Comparison of ENCODE assay signal across 8 cellular contexts in genomic region chr4:55547461-55547770, GRCh38. TPM values are rescaled to one million over a fixed set of nuclear protein-coding genes. Genes with fewer than 3 reads are reported as not detected.
DNase-seq lines count a peak whose midpoint lies in the region; ATAC-seq, FAIRE-seq and TF ChIP-seq lines count a peak whose summit lies in the region.

No MANE protein-coding gene starts in this region.

- H3K4me3 ChIP-seq in DOHH2 (ENCODE audit: low read length) = peak overlapping the region; percentile 87
- H3K4me3 ChIP-seq in ectodermal cell (ENCODE audit: insufficient read depth, low read depth, low read length) = peak overlapping the region; percentile 76
- peak overlapping the region; percentile 98 for H3K4me3 ChIP-seq in mucosa of stomach (ENCODE audit: low read length)

- FAIRE-seq in H54 (lab: Jason Lieb, UNC) = no peak

- 6% methylated on average over 10 of the region's 10 CpGs for WGBS in ectodermal cell, 2 experiments

- H3K4me1 ChIP-seq in DOHH2 (ENCODE audit: control insufficient read depth, low read length) (peaks cover 16% of the 10 kb centered on the region), ectodermal cell (ENCODE audit: control insufficient read depth, insufficient read depth, low read length) (peaks cover 8% of the 10 kb centered on the region), mucosa of stomach (ENCODE audit: control insufficient read depth, insufficient read depth, low read length) (peaks cover 8% of the 10 kb centered on the region)

- H3K9me3 ChIP-seq in DOHH2 (ENCODE audit: control insufficient read depth, insufficient read depth, low read length) = peaks cover 4% of the 10 kb centered on the region; the same call in 1 of the 2 replicates
- H3K9me3 ChIP-seq in ectodermal cell (ENCODE audit: control insufficient read depth, low read length) = no peaks in the 10 kb centered on the region
- no peaks in the 10 kb centered on the region for H3K9me3 ChIP-seq in mucosa of stomach (ENCODE audit: control insufficient read depth, low read length)

- H3K27ac ChIP-seq in DOHH2 (ENCODE audit: low read depth, low read length) (no peak overlapping the region), ectodermal cell (ENCODE audit: insufficient read depth, low read depth, low read length, poor library complexity, severe bottlenecking) (peak overlapping the region; percentile 92)

- H3K27me3 ChIP-seq in DOHH2 (ENCODE audit: control insufficient read depth, low read length) (peaks cover 28% of the 10 kb centered on the region), ectodermal cell (ENCODE audit: control insufficient read depth, insufficient read depth, low read length, poor library complexity, severe bottlenecking) (no peaks in the 10 kb centered on the region), mucosa of stomach (ENCODE audit: control insufficient read depth, insufficient read depth, low read length) (no peaks in the 10 kb centered on the region)

- no peaks in the 10 kb centered on the region for H3K9me2 ChIP-seq in DOHH2 (replicated peaks; ENCODE audit: control insufficient read depth, low read length)

- H3K9ac ChIP-seq in mucosa of stomach (ENCODE audit: low read length) = peak overlapping the region; percentile 82

- peak overlapping the region; percentile 91 for H3K4me2 ChIP-seq in DOHH2 (ENCODE audit: low read length)

- no peak for ATAC-seq in HG02852 (IDR thresholded peaks at IDR 0.05; ENCODE audit: unreplicated experiment)

- peaks cover 31% of the 10 kb centered on the region for H3K79me2 ChIP-seq in DOHH2 (ENCODE audit: control insufficient read depth, low read length)

- H3F3A ChIP-seq in DOHH2 (ENCODE audit: control insufficient read depth, insufficient read depth) = peaks cover 17% of the 10 kb centered on the region

- peaks cover 11% of the 10 kb centered on the region; the same call in 1 of the 2 replicates for H4K20me1 ChIP-seq in DOHH2 (ENCODE audit: control insufficient read depth, insufficient read depth, low read depth, low read length)

- DNase-seq in NCI-H69 (lab: John Stamatoyannopoulos, UW) (peak; percentile 78), NCI-H1092 (lab: John Stamatoyannopoulos, UW) (no peak), RKO (ENCODE audit: low spot score) (no peak), H54 (ENCODE audit: insufficient read length, low spot score) (no peak)

- no peak for TF ChIP-seq POLR2A in H54 (IDR thresholded peaks at IDR 0.05; ENCODE audit: low read depth, low read length)

- TF ChIP-seq CTCF in DOHH2 (IDR thresholded peaks at IDR 0.05; ENCODE audit: low read depth, low read length, poor library complexity, severe bottlenecking) = no peak

- H3K36me3 ChIP-seq in DOHH2 (ENCODE audit: control insufficient read depth, low read length) = no peaks in the 10 kb centered on the region
- H3K36me3 ChIP-seq in ectodermal cell (ENCODE audit: control insufficient read depth, insufficient read depth, low read length) = no peaks in the 10 kb centered on the region
- H3K36me3 ChIP-seq in mucosa of stomach (ENCODE audit: control insufficient read depth, insufficient read depth, low read length) = no peaks in the 10 kb centered on the region

RNA-seq across cellular contexts. Expression of gene CLOCK, which starts 0.7 kb away (rescaled TPM):
- 20.8 TPM for polyA plus RNA-seq in ectodermal cell (2013, experiment 1 of 4)
- 18.4 TPM for polyA plus RNA-seq in ectodermal cell (2013, experiment 2 of 4)
- polyA plus RNA-seq in ectodermal cell (2013, experiment 3 of 4) = 12.2 TPM
- 16.7 TPM for polyA plus RNA-seq in ectodermal cell (2013, experiment 4 of 4)

RNA-seq across cellular contexts. Expression of gene PDCL2, which starts 44.6 kb away (rescaled TPM):
- not detected for polyA plus RNA-seq in ectodermal cell (2013, experiment 1 of 4)
- not detected for polyA plus RNA-seq in ectodermal cell (2013, experiment 2 of 4)
- not detected for polyA plus RNA-seq in ectodermal cell (2013, experiment 3 of 4)
- polyA plus RNA-seq in ectodermal cell (2013, experiment 4 of 4) = not detected
